In genomic region chr10:126917375-126917774, GRCh38 we compare ENCODE assay signal across 19 cellular contexts. TPM values are rescaled to one million over a fixed set of nuclear protein-coding genes. Genes with fewer than 3 reads are reported as not detected.
DNase-seq lines count a peak whose midpoint lies in the region; ATAC-seq and TF ChIP-seq lines count a peak whose summit lies in the region.
"Had no signal": no experiment of that assay in that cellular context is flagged by ENCODE, and none has a peak within 500 bp of the region (broad histone marks: within the 10 kb centered on the region; RNA-seq: fewer than 3 reads in every experiment).

No MANE protein-coding gene starts in this region.

- intact Hi-C loops in Right ventricle myocardium inferior (cut with DNase I) = no loop called here
- intact Hi-C loops in dorsolateral prefrontal cortex (cut with DNase I) = loop anchor here in 1 of 2 donors (5.0 kb wide), 1 partner anchor 50 kb away; no protein-coding TSS in a partner anchor
- intact Hi-C loops in activated CD4-positive, alpha-beta T cell treated with anti-CD3 and anti-CD28 coated beads, Interleukin-2, amount 10 ng/mL, durations not matched to agents 24 days and 14 days (cut with micrococcal nuclease) = no loop called here

- H3K9me3 Mint-ChIP-seq in nephron = no peaks in the 10 kb centered on the region
- H3K9me3 Mint-ChIP-seq in activated CD4-positive, alpha-beta T cell treated with anti-CD3 and anti-CD28 coated beads, Interleukin-2, amount 10 ng/mL, durations not matched to agents 24 days and 14 days = peaks cover 7% of the 10 kb centered on the region

- peaks cover 34% of the 10 kb centered on the region for H3K36me3 Mint-ChIP-seq in nephron (ENCODE audit: low read depth)
- H3K36me3 Mint-ChIP-seq in activated CD4-positive, alpha-beta T cell treated with anti-CD3 and anti-CD28 coated beads, Interleukin-2, amount 10 ng/mL, durations not matched to agents 24 days and 14 days (ENCODE audit: low read depth) = no peaks in the 10 kb centered on the region

- H3K4me3 Mint-ChIP-seq in nephron = no peak overlapping the region
- no peak overlapping the region for H3K4me3 Mint-ChIP-seq in activated CD4-positive, alpha-beta T cell treated with anti-CD3 and anti-CD28 coated beads, Interleukin-2, amount 10 ng/mL, durations not matched to agents 24 days and 14 days
- H3K4me3 Mint-ChIP-seq: T-helper 17 cell had no signal

- H3K4me1 Mint-ChIP-seq in nephron = peaks cover 20% of the 10 kb centered on the region
- H3K4me1 Mint-ChIP-seq in activated CD4-positive, alpha-beta T cell treated with anti-CD3 and anti-CD28 coated beads, Interleukin-2, amount 10 ng/mL, durations not matched to agents 24 days and 14 days = no peaks in the 10 kb centered on the region
- H3K4me1 Mint-ChIP-seq: T-helper 17 cell had no signal

- H3K27me3 Mint-ChIP-seq in nephron (ENCODE audit: low read depth) = no peaks in the 10 kb centered on the region
- H3K27me3 Mint-ChIP-seq in activated CD4-positive, alpha-beta T cell treated with anti-CD3 and anti-CD28 coated beads, Interleukin-2, amount 10 ng/mL, durations not matched to agents 24 days and 14 days = no peaks in the 10 kb centered on the region
- H3K27me3 Mint-ChIP-seq: T-helper 17 cell had no signal

- H3K4me3 ChIP-seq in right atrium auricular region (no peak overlapping the region), dorsolateral prefrontal cortex (no peak overlapping the region)
- H3K4me3 ChIP-seq: BLaER1 treated with 17β-estradiol and CSF1 and Interleukin-3, amounts not matched to agents 10 nM and 100 nM; suprapubic skin had no signal

- no peaks in the 10 kb centered on the region for H3K27me3 ChIP-seq in right atrium auricular region
- no peaks in the 10 kb centered on the region for H3K27me3 ChIP-seq in dorsolateral prefrontal cortex
- H3K27me3 ChIP-seq: BLaER1 treated with 17β-estradiol and CSF1 and Interleukin-3, amounts not matched to agents 10 nM and 100 nM; suprapubic skin had no signal

- no peaks in the 10 kb centered on the region for H3K36me3 ChIP-seq in right atrium auricular region
- H3K36me3 ChIP-seq: BLaER1 treated with 17β-estradiol and CSF1 and Interleukin-3, amounts not matched to agents 10 nM and 100 nM; suprapubic skin had no signal

- H3K27ac ChIP-seq in right atrium auricular region (no peak overlapping the region), dorsolateral prefrontal cortex (peak overlapping the region; percentile 13 to 91 (median 80)), temporal lobe (ENCODE audit: low read depth, low read length) (peak overlapping the region; percentile 74)
- H3K27ac ChIP-seq: BLaER1 treated with 17β-estradiol and CSF1 and Interleukin-3, amounts not matched to agents 10 nM and 100 nM; suprapubic skin had no signal

- ATAC-seq in Right ventricle myocardium inferior (peak; percentile 55), GM21619 (IDR thresholded peaks at IDR 0.05; ENCODE audit: unreplicated experiment) (no peak)
- ATAC-seq: HCT116, T-helper 17 cell had no signal

- TF ChIP-seq CTCF in right atrium auricular region (IDR thresholded peaks at IDR 0.05) (no peak), dorsolateral prefrontal cortex (IDR thresholded peaks at IDR 0.05 in 54 of 56, conservative IDR thresholded peaks at IDR 0.05 in 2 of 56; ENCODE audit: low read depth in 1 of 56, partially characterized antibody in 56 of 56) (no peak), nephron (IDR thresholded peaks at IDR 0.05; ENCODE audit: unreplicated experiment in 3 of 3) (no peak)

- peaks cover 0 to 29% of the 10 kb centered on the region in 2 donors for H3K4me1 ChIP-seq in right atrium auricular region
- H3K4me1 ChIP-seq: BLaER1 treated with 17β-estradiol and CSF1 and Interleukin-3, amounts not matched to agents 10 nM and 100 nM had no signal

- peak overlapping the region in 2 of 3 experiments; percentile 27 to 75 for H3K27ac Mint-ChIP-seq in nephron
- no peak overlapping the region for H3K27ac Mint-ChIP-seq in activated CD4-positive, alpha-beta T cell treated with anti-CD3 and anti-CD28 coated beads, Interleukin-2, amount 10 ng/mL, durations not matched to agents 24 days and 14 days
- H3K27ac Mint-ChIP-seq: T-helper 17 cell had no signal

- no peak for DNase-seq in Right ventricle myocardium inferior (ENCODE audit: missing footprints)
- DNase-seq in right atrium auricular region (ENCODE audit: low spot score) = no peak
- peak in 1 of 10 donors; percentile 49 for DNase-seq in dorsolateral prefrontal cortex
- DNase-seq in NCI-H69 (lab: John Stamatoyannopoulos, UW) = no peak
- no peak for DNase-seq in activated CD4-positive, alpha-beta T cell treated with anti-CD3 and anti-CD28 coated beads, Interleukin-2, amount 10 ng/mL, durations not matched to agents 24 days and 14 days
- DNase-seq: activated CD4-positive, alpha-beta T cell treated with anti-CD3 and anti-CD28 coated beads, Interleukin-2, amount 50 U/mL, for 4 hours; effector CD4-positive, alpha-beta T cell; EL; kidney glomerular epithelial cell; NCI-H524 treated with DMSO at 0.1 percent for 48 hours; SIG-M5; stimulated activated CD8-positive, alpha-beta memory T cell treated with anti-CD3 and anti-CD28 coated beads, Interleukin-4, amount 100 ng/mL, for 48 hours; T-helper 17 cell had no signal

- H3K9me3 ChIP-seq in right atrium auricular region = no peaks in the 10 kb centered on the region
- H3K9me3 ChIP-seq: suprapubic skin had no signal

RNA-seq across cellular contexts. Expression of gene DOCK1, which starts 12.1 kb away (rescaled TPM):
- total RNA-seq in Right ventricle myocardium inferior = 16.8 TPM
- total RNA-seq in right atrium auricular region = 10 to 100 TPM; 13.0 to 16.8 TPM
- 100 to 1,000 TPM in 4 of 120 experiments, 10 to 100 TPM in 116; 31.7 to 148 (median 56.3) TPM for total RNA-seq in dorsolateral prefrontal cortex
- 13.5 TPM for total RNA-seq in temporal lobe
- total RNA-seq in activated CD4-positive, alpha-beta T cell treated with anti-CD3 and anti-CD28 coated beads, Interleukin-2, amount 10 ng/mL, durations not matched to agents 24 days and 14 days = 1.2 and 1.5 TPM in 2 replicates

Comparison
In these comparisons a context has a peak if more than half of its experiments do, and no peak if none do; other contexts are left out.
1. H3K27ac ChIP-seq: peak in dorsolateral prefrontal cortex (59 of 59) and temporal lobe (single experiment); none in right atrium auricular region (0 of 2).